ENCODE assay signal across 31 cellular contexts in the genomic region with DNA sequence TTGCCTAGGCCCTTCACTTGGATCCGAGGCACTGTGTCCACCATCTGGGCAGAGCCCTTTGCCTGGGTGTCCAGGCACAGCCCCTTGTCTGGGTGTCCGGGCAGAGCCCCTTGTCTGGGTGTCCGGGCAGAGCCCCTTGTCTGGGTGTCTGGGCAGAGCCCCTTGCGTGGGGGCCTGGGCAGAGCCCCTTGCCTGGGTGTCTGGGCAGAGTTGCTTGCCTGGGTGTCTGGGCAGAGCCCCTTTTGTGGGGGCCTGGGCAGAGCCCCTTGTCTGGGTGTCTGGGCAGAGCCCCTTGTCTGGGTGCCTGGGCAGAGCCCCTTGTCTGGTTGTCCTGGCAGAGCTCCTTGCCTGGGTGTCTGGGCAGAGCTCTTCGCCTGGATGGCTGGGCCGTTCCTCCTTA.
DNase-seq lines count a peak whose midpoint lies in the region; ATAC-seq and TF ChIP-seq lines count a peak whose summit lies in the region.
"Had no signal": no experiment of that assay in that cellular context is flagged by ENCODE, and none has a peak within 500 bp of the region (broad histone marks: within the 10 kb centered on the region; RNA-seq: fewer than 3 reads in every experiment).

No MANE protein-coding gene starts in this region.

- H3K9me3 ChIP-seq in esophagus muscularis mucosa (no peaks in the 10 kb centered on the region), psoas muscle (no peaks in the 10 kb centered on the region)
- H3K9me3 ChIP-seq: A549, BE2C, Caco-2 had no signal

- H3K27me3 Mint-ChIP-seq in osteocyte (ENCODE audit: unreplicated experiment) = no peaks in the 10 kb centered on the region
- H3K27me3 Mint-ChIP-seq: B cell; CD4-positive, alpha-beta T cell; CD8-positive, alpha-beta memory T cell had no signal

- H3K4me1 ChIP-seq in esophagus muscularis mucosa (peaks cover 0 to 22% (median 16%) of the 10 kb centered on the region in 4 donors), psoas muscle (no peaks in the 10 kb centered on the region)
- H3K4me1 ChIP-seq: A549, BE2C had no signal

- no peaks in the 10 kb centered on the region for H3K36me3 Mint-ChIP-seq in osteocyte (ENCODE audit: unreplicated experiment)
- H3K36me3 Mint-ChIP-seq: CD14-positive monocyte; CD4-positive, alpha-beta memory T cell; CD4-positive, CD25-positive, alpha-beta regulatory T cell; CD8-positive, alpha-beta memory T cell; CD8-positive, alpha-beta T cell had no signal

- no peaks in the 10 kb centered on the region for H3K4me1 Mint-ChIP-seq in osteocyte (ENCODE audit: unreplicated experiment)
- H3K4me1 Mint-ChIP-seq: B cell; CD14-positive monocyte; CD4-positive, alpha-beta memory T cell; CD4-positive, CD25-positive, alpha-beta regulatory T cell; CD8-positive, alpha-beta memory T cell had no signal

- no peak for ATAC-seq in psoas muscle
- ATAC-seq: A549; CD8-positive, alpha-beta T cell had no signal

- no peak for TF ChIP-seq CTCF in esophagus muscularis mucosa (IDR thresholded peaks at IDR 0.05)
- TF ChIP-seq CTCF in osteocyte (IDR thresholded peaks at IDR 0.05) = no peak
- no peak for TF ChIP-seq CTCF in psoas muscle (IDR thresholded peaks at IDR 0.05)

- H3K9me3 Mint-ChIP-seq in osteocyte (ENCODE audit: unreplicated experiment) = no peaks in the 10 kb centered on the region

- WGBS in esophagus muscularis mucosa = 93% methylated on average over 3 of the region's 6 CpGs
- WGBS in psoas muscle, 3 donors = 93 to 96% (median 95%) methylated on average over 6 of the region's 6 CpGs

- no peak overlapping the region for H3K27ac Mint-ChIP-seq in osteocyte (ENCODE audit: unreplicated experiment)
- H3K27ac Mint-ChIP-seq: B cell; CD14-positive monocyte; CD4-positive, alpha-beta memory T cell; CD4-positive, alpha-beta T cell; CD4-positive, CD25-positive, alpha-beta regulatory T cell; CD8-positive, alpha-beta memory T cell; CD8-positive, alpha-beta T cell had no signal

- H3K36me3 ChIP-seq in esophagus muscularis mucosa = no peaks in the 10 kb centered on the region
- H3K36me3 ChIP-seq in psoas muscle (ENCODE audit: insufficient read depth in 1 of 2, low read depth in 1 of 2) = no peaks in the 10 kb centered on the region
- H3K36me3 ChIP-seq: BE2C; BLaER1; BLaER1 treated with 17β-estradiol and CSF1 and Interleukin-3, amounts not matched to agents 10 nM and 100 nM had no signal

- H3K27ac ChIP-seq in esophagus muscularis mucosa (replicated peaks in 1 of 4) (no peak overlapping the region), psoas muscle (no peak overlapping the region)
- H3K27ac ChIP-seq: 22Rv1; A549; BLaER1; BLaER1 treated with 17β-estradiol and CSF1 and Interleukin-3, amounts not matched to agents 10 nM and 100 nM; C4-2B had no signal

- no peak overlapping the region for H3K4me3 Mint-ChIP-seq in osteocyte (ENCODE audit: unreplicated experiment)
- H3K4me3 Mint-ChIP-seq: B cell; CD14-positive monocyte; CD4-positive, alpha-beta memory T cell; CD4-positive, alpha-beta T cell; CD4-positive, CD25-positive, alpha-beta regulatory T cell; CD8-positive, alpha-beta memory T cell; CD8-positive, alpha-beta T cell had no signal

- no peak for TF ChIP-seq POLR2A in esophagus muscularis mucosa (IDR thresholded peaks at IDR 0.05; ENCODE audit: low read depth)

- intact Hi-C loops in esophagus muscularis mucosa (cut with DNase I) = no loop called here
- intact Hi-C loops in psoas muscle (cut with DNase I) = no loop called here

- H3K4me3 ChIP-seq in esophagus muscularis mucosa = no peak overlapping the region
- no peak overlapping the region for H3K4me3 ChIP-seq in psoas muscle
- H3K4me3 ChIP-seq: A549; BLaER1; BLaER1 treated with 17β-estradiol and CSF1 and Interleukin-3, amounts not matched to agents 10 nM and 100 nM had no signal

- DNase-seq in esophagus muscularis mucosa (ENCODE audit: extremely low spot score) (peak; percentile 53), osteocyte (ENCODE audit: extremely low spot score, unreplicated experiment) (peak; percentile 74), Ammon's horn (ENCODE audit: low spot score) (no peak), psoas muscle (no peak)
- DNase-seq: 8988T; ACHN; AML-193; BE2C; C1 segment of cervical spinal cord; Calu3; CD4-positive, alpha-beta memory T cell; CD4-positive, alpha-beta T cell; CD4-positive, CD25-positive, alpha-beta regulatory T cell; CD8-positive, alpha-beta memory T cell; CD8-positive, alpha-beta T cell; COR-L47; DMS 273 treated with DMSO at 0.1 percent for 48 hours; DMS153; DMS53; DMS79; DMS79 treated with DMSO at 0.1 percent for 48 hours; DND-41; EL had no signal

- no peak for TF ChIP-seq EP300 in esophagus muscularis mucosa (IDR thresholded peaks at IDR 0.05)

- no peaks in the 10 kb centered on the region for H3K27me3 ChIP-seq in esophagus muscularis mucosa
- H3K27me3 ChIP-seq in psoas muscle (ENCODE audit: insufficient read depth in 3 of 3, low read length in 2 of 3) = no peaks in the 10 kb centered on the region
- H3K27me3 ChIP-seq: BE2C; BLaER1; BLaER1 treated with 17β-estradiol and CSF1 and Interleukin-3, amounts not matched to agents 10 nM and 100 nM had no signal

Comparison
In these comparisons a context has a peak if more than half of its experiments do, and no peak if none do; other contexts are left out.
1. DNase-seq: peak in esophagus muscularis mucosa (single experiment) and osteocyte (single experiment); none in Ammon's horn (single experiment) and psoas muscle (0 of 2).